Comparison of ENCODE assay signal across 8 cellular contexts in the genomic region with DNA sequence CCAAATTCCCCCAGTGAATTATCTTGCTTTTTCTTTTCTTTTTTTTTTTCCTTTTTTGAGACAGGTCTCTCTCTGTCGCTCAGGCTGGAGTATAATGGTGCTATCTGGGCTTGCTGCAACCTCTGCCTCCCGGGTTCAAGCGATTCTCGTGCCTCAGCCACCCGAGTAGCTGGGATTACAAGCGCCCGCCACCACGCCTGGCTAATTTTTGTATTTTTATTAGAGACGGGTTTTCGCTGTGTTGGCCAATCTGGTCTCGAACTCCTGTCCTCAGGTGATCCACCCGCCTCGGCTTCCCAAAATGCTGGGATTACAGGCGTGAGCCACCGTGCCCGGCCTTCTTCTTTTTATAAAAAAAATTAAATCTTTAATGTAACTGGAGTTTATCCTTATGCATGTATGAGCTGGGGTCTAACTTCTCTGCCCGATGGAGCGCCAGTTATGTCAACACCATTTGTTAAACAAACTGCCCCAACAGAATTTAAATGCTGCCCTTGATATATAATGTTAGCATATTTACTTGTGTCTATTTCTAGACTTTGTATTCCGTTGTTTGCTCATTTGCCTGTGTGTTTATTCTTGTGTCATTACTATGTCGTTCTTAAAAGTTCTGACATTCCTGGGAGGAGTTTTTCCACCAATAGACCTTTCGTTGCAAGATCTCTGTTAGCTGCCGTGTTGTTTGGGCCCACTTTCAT. TPM values are rescaled to one million over a fixed set of nuclear protein-coding genes. Genes with fewer than 3 reads are reported as not detected.
DNase-seq lines count a peak whose midpoint lies in the region; ATAC-seq and TF ChIP-seq lines count a peak whose summit lies in the region.

No MANE protein-coding gene starts in this region.

- H3K4me3 ChIP-seq in esophagus squamous epithelium (peak overlapping the region; percentile 46 to 67 (median 58)), parathyroid adenoma (ENCODE audit: low read depth, low read length) (peak overlapping the region; percentile 77)

- H3K9ac ChIP-seq in parathyroid adenoma: no peak overlapping the region

- DNase-seq in T-helper 1 cell: no peak
- DNase-seq in RWPE1 (ENCODE audit: low spot score): no peak
- DNase-seq in esophagus squamous epithelium (lab: John Stamatoyannopoulos, UW): no peak
- no peak for DNase-seq in sciatic nerve (ENCODE audit: low spot score)
- no peak for DNase-seq in caudate nucleus (lab: John Stamatoyannopoulos, UW)
- no peak for DNase-seq in NCI-H1092 (lab: John Stamatoyannopoulos, UW)

- H3K9me3 Mint-ChIP-seq in T-helper 1 cell treated with Interleukin-12 subunit alpha and Interleukin-12 subunit beta and Interleukin-4 antibody, amounts not matched to agents 30 μg/mL and 1 μg/mL, for 36 hours: no peaks in the 10 kb centered on the region

- no peaks in the 10 kb centered on the region for H3K27me3 Mint-ChIP-seq in T-helper 1 cell treated with Interleukin-12 subunit alpha and Interleukin-12 subunit beta and Interleukin-4 antibody, amounts not matched to agents 30 μg/mL and 1 μg/mL, for 36 hours (ENCODE audit: low read depth)

- no peak for ATAC-seq in sciatic nerve

- H3K9me3 ChIP-seq in esophagus squamous epithelium (no peaks in the 10 kb centered on the region), parathyroid adenoma (ENCODE audit: control insufficient read depth, low read length) (no peaks in the 10 kb centered on the region)

- no peak for TF ChIP-seq POLR2A in esophagus squamous epithelium (IDR thresholded peaks at IDR 0.05)

- H3K27me3 ChIP-seq in esophagus squamous epithelium (no peaks in the 10 kb centered on the region), parathyroid adenoma (ENCODE audit: control insufficient read depth, insufficient read depth, low read length) (no peaks in the 10 kb centered on the region)

- peaks cover 15% of the 10 kb centered on the region for H3K36me3 Mint-ChIP-seq in T-helper 1 cell treated with Interleukin-12 subunit alpha and Interleukin-12 subunit beta and Interleukin-4 antibody, amounts not matched to agents 30 μg/mL and 1 μg/mL, for 36 hours (ENCODE audit: low read depth)

- H3K36me3 ChIP-seq in esophagus squamous epithelium (no peaks in the 10 kb centered on the region), parathyroid adenoma (ENCODE audit: control insufficient read depth, insufficient read depth, low read length) (no peaks in the 10 kb centered on the region)

- H3K4me1 Mint-ChIP-seq in T-helper 1 cell treated with Interleukin-12 subunit alpha and Interleukin-12 subunit beta and Interleukin-4 antibody, amounts not matched to agents 30 μg/mL and 1 μg/mL, for 36 hours (ENCODE audit: low read depth): peaks cover 30% of the 10 kb centered on the region

- intact Hi-C loops in esophagus squamous epithelium (cut with DNase I): no loop called here
- intact Hi-C loops in sciatic nerve (cut with DNase I): no loop called here

- H3K4me1 ChIP-seq in esophagus squamous epithelium (peaks cover 6 to 62% (median 7%) of the 10 kb centered on the region in 3 donors), parathyroid adenoma (peaks cover 6% of the 10 kb centered on the region)

- H3K4me2 ChIP-seq in parathyroid adenoma (ENCODE audit: low read length): peak overlapping the region; percentile 99

- POLR2A ChIA-PET in RWPE1 (lab: Yijun Ruan, JAX; ENCODE audit: low non-redundant PET): interaction anchor here (0.7 to 1.5 kb wide), 4 partner anchors 19 to 244 kb away, joined by 3 to 6 read pairs (median 4); no protein-coding TSS in a partner anchor

- peak overlapping the region; percentile 68 for H2AFZ ChIP-seq in parathyroid adenoma

- 15 to 20% methylated on average over 16 to 22 of the region's 22 CpGs for WGBS in esophagus squamous epithelium, 2 donors

- H3K79me2 ChIP-seq in parathyroid adenoma: no peaks in the 10 kb centered on the region

- H3K4me3 Mint-ChIP-seq in T-helper 1 cell treated with Interleukin-12 subunit alpha and Interleukin-12 subunit beta and Interleukin-4 antibody, amounts not matched to agents 30 μg/mL and 1 μg/mL, for 36 hours: peak overlapping the region; percentile 94

- H3K27ac Mint-ChIP-seq in T-helper 1 cell treated with Interleukin-12 subunit alpha and Interleukin-12 subunit beta and Interleukin-4 antibody, amounts not matched to agents 30 μg/mL and 1 μg/mL, for 36 hours: peak overlapping the region; percentile 90

- CTCF ChIA-PET in RWPE1 (lab: Yijun Ruan, JAX): interaction anchor here (0.6 kb wide), 1 partner anchor 150 kb away, joined by 6 read pairs; no protein-coding TSS in a partner anchor

- TF ChIP-seq CTCF in RWPE1 (conservative IDR thresholded peaks at IDR 0.05; ENCODE audit: low read depth) (no peak), esophagus squamous epithelium (IDR thresholded peaks at IDR 0.05) (no peak), parathyroid adenoma (IDR thresholded peaks at IDR 0.05) (no peak)

- H3K27ac ChIP-seq in RWPE1 (peak overlapping the region; percentile 91), esophagus squamous epithelium (peak overlapping the region; percentile 72 to 94 (median 84)), parathyroid adenoma (peak overlapping the region; percentile 22), caudate nucleus (ENCODE audit: low read depth, low read length) (no peak overlapping the region)

RNA-seq across cellular contexts. Expression of gene AURKB, which starts 0.5 kb away (rescaled TPM):
- total RNA-seq in esophagus squamous epithelium (10 to 100 TPM; 11.2 to 43.7 (median 20.3) TPM), sciatic nerve (48.5 TPM)

RNA-seq across cellular contexts. Expression of gene BORCS6, which starts 20.9 kb away (rescaled TPM):
- total RNA-seq in esophagus squamous epithelium (10 to 100 TPM in 3 of 4 donors, 1 to 10 TPM in 1; 8.8 to 16.5 (median 13.4) TPM), sciatic nerve (14.4 TPM)

RNA-seq across cellular contexts. Expression of gene TMEM107, which starts 34.7 kb away (rescaled TPM):
- 10 to 100 TPM; 12.7 to 21.7 (median 15.5) TPM for total RNA-seq in esophagus squamous epithelium
- 23.0 TPM for total RNA-seq in sciatic nerve

RNA-seq across cellular contexts. Expression of gene CTC1, which starts 36.9 kb away (rescaled TPM):
- total RNA-seq in esophagus squamous epithelium: 10 to 100 TPM in 2 of 4 donors, 1 to 10 TPM in 2; 3.2 to 16.4 (median 11.0) TPM
- total RNA-seq in sciatic nerve: 54.5 TPM

RNA-seq across cellular contexts. Expression of gene PFAS, which starts 38.2 kb away (rescaled TPM):
- 10 to 100 TPM in 3 of 4 donors, 1 to 10 TPM in 1; 8.7 to 23.0 (median 17.9) TPM for total RNA-seq in esophagus squamous epithelium
- 27.5 TPM for total RNA-seq in sciatic nerve
